Comparison of ENCODE assay signal across 15 cellular contexts in the genomic region with DNA sequence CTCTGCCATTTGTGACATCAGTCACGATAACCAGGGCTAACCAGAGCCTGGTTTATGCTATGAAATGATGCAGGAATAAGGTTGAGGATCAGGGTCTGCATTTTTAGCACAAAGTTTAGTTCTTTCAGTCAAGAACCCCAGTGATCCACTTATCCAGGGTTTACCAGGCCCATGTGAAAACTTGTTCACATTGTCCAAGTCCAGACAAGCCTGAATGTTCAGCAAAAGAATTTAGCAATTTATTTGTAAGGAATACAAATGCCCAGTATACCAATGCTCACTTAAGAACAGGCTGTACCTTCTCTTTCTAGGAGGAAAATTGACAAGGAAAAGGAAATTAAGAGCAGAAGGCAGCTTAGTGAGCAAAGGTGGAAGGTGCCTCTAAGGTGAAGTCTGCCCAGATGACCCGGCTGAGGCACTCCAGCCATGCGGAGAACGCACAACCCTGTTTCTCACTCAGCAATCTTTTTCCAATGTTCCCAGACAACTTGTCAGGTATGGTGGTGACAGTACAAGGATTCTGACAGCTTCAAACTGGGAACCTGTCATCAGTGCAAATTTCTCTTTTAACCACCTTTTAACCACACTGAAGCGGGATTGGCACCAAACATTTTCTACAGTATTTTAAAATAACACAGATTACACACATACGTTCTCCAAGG. TPM values are rescaled to one million over a fixed set of nuclear protein-coding genes. Genes with fewer than 3 reads are reported as not detected.
"Had no signal": no experiment of that assay in that cellular context is flagged by ENCODE, and none has a peak within 500 bp of the region (broad histone marks: within the 10 kb centered on the region; RNA-seq: fewer than 3 reads in every experiment).

No MANE protein-coding gene starts in this region.

- H3K27me3 ChIP-seq: brain microvascular endothelial cell, ovary, upper lobe of left lung had no signal

- DNase-seq: activated naive CD4-positive, alpha-beta T cell; activated naive CD8-positive, alpha-beta T cell treated with anti-CD3 and anti-CD28 coated beads, Interleukin-2, amount 10 ng/mL, durations not matched to agents 7 days and 5 days; activated T-cell treated with anti-CD3 and anti-CD28 coated beads for 4 hours; anterior cingulate cortex; brain microvascular endothelial cell; dermis blood vessel endothelial cell; erythroblast; hippocampal formation; kidney; midbrain; ovary; stimulated activated naive CD8-positive, alpha-beta T cell treated with anti-CD3 and anti-CD28 coated beads, Interleukin-15, Interleukin-2, amounts not matched to agents 100 U/mL and 50 U/mL, for 24 hours; SW 1271; upper lobe of left lung had no signal

- H3K4me3 Mint-ChIP-seq: activated naive CD8-positive, alpha-beta T cell treated with anti-CD3 and anti-CD28 coated beads, Interleukin-2, amount 10 ng/mL, durations not matched to agents 7 days and 5 days had no signal

- ATAC-seq: stimulated activated naive CD8-positive, alpha-beta T cell treated with anti-CD3 and anti-CD28 coated beads, Interleukin-15, Interleukin-2, amounts not matched to agents 100 U/mL and 50 U/mL, for 24 hours had no signal

- H3K9me3 ChIP-seq: ovary, upper lobe of left lung had no signal

- H3K4me3 ChIP-seq: ovary, upper lobe of left lung had no signal

- H3K27ac ChIP-seq: brain microvascular endothelial cell, upper lobe of left lung had no signal

- H3K4me1 Mint-ChIP-seq: activated naive CD8-positive, alpha-beta T cell treated with anti-CD3 and anti-CD28 coated beads, Interleukin-2, amount 10 ng/mL, durations not matched to agents 7 days and 5 days had no signal

- H3K9me3 Mint-ChIP-seq: activated naive CD8-positive, alpha-beta T cell treated with anti-CD3 and anti-CD28 coated beads, Interleukin-2, amount 10 ng/mL, durations not matched to agents 7 days and 5 days had no signal

- H3K36me3 Mint-ChIP-seq: activated naive CD8-positive, alpha-beta T cell treated with anti-CD3 and anti-CD28 coated beads, Interleukin-2, amount 10 ng/mL, durations not matched to agents 7 days and 5 days had no signal

- H3K27ac Mint-ChIP-seq: activated naive CD8-positive, alpha-beta T cell treated with anti-CD3 and anti-CD28 coated beads, Interleukin-2, amount 10 ng/mL, durations not matched to agents 7 days and 5 days had no signal

- H3K36me3 ChIP-seq: ovary, upper lobe of left lung had no signal

RNA-seq across cellular contexts. Expression of gene TBC1D9, which starts 54.0 kb away (rescaled TPM):
- total RNA-seq: T-helper 2 cell treated with Interferon-gamma antibody and Interleukin-4, amounts not matched to agents 100 ng/mL and 5 ng/mL, for 36 hours had no signal
